ENCODE assay signal across 10 cellular contexts in the genomic region with DNA sequence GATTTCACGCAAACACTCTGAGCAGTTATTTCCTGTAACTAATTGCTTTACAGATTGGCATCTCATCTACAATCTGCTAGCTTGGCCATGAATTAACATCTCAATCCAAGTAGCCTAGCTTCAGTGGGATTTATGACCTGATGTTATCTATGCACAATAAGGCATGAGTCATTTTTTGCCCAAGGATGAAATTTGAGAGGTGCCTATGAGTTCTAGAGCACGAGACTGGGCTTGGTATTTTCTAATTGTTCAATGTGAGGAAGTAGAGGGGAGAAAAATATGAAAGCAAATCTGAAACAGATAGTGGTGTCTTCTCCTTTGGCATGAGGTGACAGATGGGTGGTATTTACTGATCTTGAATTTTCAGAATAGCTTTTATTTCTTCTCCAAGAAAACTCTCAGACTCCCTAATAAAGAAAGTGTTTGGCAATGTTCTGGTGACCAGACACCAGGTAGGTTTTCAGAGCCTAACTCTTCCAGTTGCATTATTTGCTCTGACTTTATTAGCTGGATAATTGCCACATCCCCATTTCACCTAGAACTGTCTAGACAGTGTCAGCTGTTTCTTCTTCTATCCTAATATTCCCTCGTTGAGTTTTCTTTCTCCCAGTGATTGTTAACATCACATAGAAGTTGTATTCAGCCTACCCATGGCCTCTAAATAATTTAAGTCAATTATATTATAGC.
A peak's percentile ranks its signal among the peaks of the same experiment; 100 is the strongest.
DNase-seq lines count a peak whose midpoint lies in the region; ATAC-seq and TF ChIP-seq lines count a peak whose summit lies in the region.
"Had no signal": no experiment of that assay in that cellular context is flagged by ENCODE, and none has a peak within 500 bp of the region (broad histone marks: within the 10 kb centered on the region; RNA-seq: fewer than 3 reads in every experiment).

No MANE protein-coding gene starts in this region.

- H3K4me3 ChIP-seq in LNCaP clone FGC (ENCODE audit: low read depth, low read length) (no peak overlapping the region), foreskin fibroblast (ENCODE audit: low read depth in 1 of 2, low read length in 2 of 2) (no peak overlapping the region)
- H3K4me3 ChIP-seq: tibial artery had no signal

- TF ChIP-seq CTCF in LNCaP clone FGC (IDR thresholded peaks at IDR 0.05; ENCODE audit: control insufficient read depth, extremely low read depth, insufficient read depth) (no peak), foreskin fibroblast (IDR thresholded peaks at IDR 0.05; ENCODE audit: low read depth, low read length) (no peak)

- in situ Hi-C loops in Caki2 (cut with HindIII; ENCODE audit: low pct_unique_long_range_greater_than_20kb, low sequenced_read_pairs) = no loop called here

- DNase-seq in Caki2 (ENCODE audit: low read depth) = peak; percentile 60
- peak; percentile 72 for DNase-seq in LNCaP clone FGC (ENCODE audit: low read depth)
- DNase-seq in SHP77 treated with DMSO at 0.1 percent for 48 hours (lab: John Stamatoyannopoulos, UW) = peak; percentile 31
- DNase-seq in foreskin fibroblast = peak; percentile 34 to 57
- no peak for DNase-seq in OCI-M2 (lab: John Stamatoyannopoulos, UW; ENCODE audit: unreplicated experiment)
- DNase-seq in GM19238 (ENCODE audit: insufficient read length, low spot score) = no peak
- DNase-seq: stimulated activated CD4-positive, alpha-beta T cell treated with anti-CD3 and anti-CD28 coated beads, Interleukin-15, amount 100 ng/mL, for 24 hours; tibial artery had no signal

- no peak for ATAC-seq in GM18517 (IDR thresholded peaks at IDR 0.05; ENCODE audit: unreplicated experiment)
- no peak for ATAC-seq in HG03378 (IDR thresholded peaks at IDR 0.05; ENCODE audit: unreplicated experiment)

Comparison
In these comparisons a context has a peak if more than half of its experiments do, and no peak if none do; other contexts are left out.
1. DNase-seq: peak in Caki2 (single experiment), LNCaP clone FGC (single experiment), SHP77 treated with DMSO at 0.1 percent for 48 hours (single experiment) and foreskin fibroblast (2 of 2); none in OCI-M2 (single experiment) and GM19238 (single experiment).